ENCODE assay signal across 8 cellular contexts in the genomic region with DNA sequence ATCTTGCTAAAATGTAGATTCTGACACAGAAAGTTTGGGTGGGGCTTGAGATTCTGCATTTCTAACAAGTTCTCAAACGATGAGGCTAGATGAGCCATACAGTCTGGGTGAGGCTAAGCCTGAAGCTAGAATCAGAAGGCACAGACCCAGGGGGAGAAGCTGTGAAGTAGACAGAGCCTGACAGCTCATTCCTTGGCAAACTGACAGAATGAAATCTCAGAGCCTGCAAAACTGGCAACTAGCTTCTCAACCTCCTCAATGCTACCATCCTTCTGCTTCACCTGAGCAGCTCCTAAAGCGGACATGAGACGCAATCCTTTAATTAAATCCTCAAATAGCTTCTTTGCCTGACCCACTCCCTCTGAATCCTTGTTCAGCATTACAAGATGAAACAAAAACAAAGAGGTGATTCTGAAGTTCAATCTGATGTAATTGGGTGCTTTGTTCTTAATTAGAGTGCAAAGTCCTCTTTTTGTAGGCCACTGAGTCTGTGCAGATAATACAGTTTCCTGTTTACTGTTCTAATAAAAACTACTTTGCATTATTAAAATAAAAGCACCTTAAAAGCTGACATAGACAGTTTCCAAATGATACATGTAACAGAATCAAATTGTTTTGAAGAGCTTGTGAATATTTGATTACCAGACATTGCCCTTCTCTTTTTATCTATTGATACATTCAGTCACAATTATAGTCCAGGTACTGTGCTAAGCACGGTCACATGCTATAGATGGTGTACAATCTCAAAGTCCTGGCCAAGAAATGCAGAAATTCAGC.
DNase-seq lines count a peak whose midpoint lies in the region; ATAC-seq and TF ChIP-seq lines count a peak whose summit lies in the region.

No MANE protein-coding gene starts in this region.

- no peaks in the 10 kb centered on the region for H3K36me3 ChIP-seq in OCI-LY1 (ENCODE audit: insufficient read depth, low read length)

- no peak overlapping the region for H3K9ac ChIP-seq in OCI-LY1 (ENCODE audit: low read length)

- no peaks in the 10 kb centered on the region for H4K20me1 ChIP-seq in OCI-LY1 (ENCODE audit: insufficient read depth, low read length)

- intact Hi-C loops in Calu3 (cut with micrococcal nuclease; ENCODE audit: unreplicated experiment): no loop called here

- peaks cover 22% of the 10 kb centered on the region for H3K4me1 Mint-ChIP-seq in Calu3 (ENCODE audit: low read depth, unreplicated experiment)

- H3K4me2 ChIP-seq in OCI-LY1 (ENCODE audit: low read length): no peak overlapping the region

- no peak overlapping the region for H3K4me3 Mint-ChIP-seq in Calu3 (ENCODE audit: low read depth, unreplicated experiment)

- H3K9me3 ChIP-seq in OCI-LY1 (ENCODE audit: low read length): peaks cover 7% of the 10 kb centered on the region

- no TSS peak for BruUV-seq in Calu3 (replicated peaks; lab: Mats Ljungman, UMichigan)

- no peaks in the 10 kb centered on the region for H3K9me2 ChIP-seq in OCI-LY1 (ENCODE audit: low read depth, low read length)

- no peaks in the 10 kb centered on the region for H3K79me2 ChIP-seq in OCI-LY1 (ENCODE audit: insufficient read depth, low read length)

- ATAC-seq in HG02610 (IDR thresholded peaks at IDR 0.05; ENCODE audit: unreplicated experiment) (no peak), GM19452 (IDR thresholded peaks at IDR 0.05; ENCODE audit: unreplicated experiment) (no peak)

- no peak for TF ChIP-seq CTCF in Calu3 (IDR thresholded peaks at IDR 0.05; ENCODE audit: unreplicated experiment)
- TF ChIP-seq CTCF in OCI-LY1 (IDR thresholded peaks at IDR 0.05; ENCODE audit: low read length): no peak

- no peaks in the 10 kb centered on the region for H3K36me3 Mint-ChIP-seq in Calu3 (ENCODE audit: insufficient read depth, unreplicated experiment)

- no peaks in the 10 kb centered on the region for H3K27me3 ChIP-seq in OCI-LY1 (ENCODE audit: insufficient read depth, low read length)

- no peak overlapping the region for H2AFZ ChIP-seq in OCI-LY1 (ENCODE audit: low read length)

- H3K27me3 Mint-ChIP-seq in Calu3 (ENCODE audit: unreplicated experiment): no peaks in the 10 kb centered on the region

- H3K4me1 ChIP-seq in OCI-LY1 (ENCODE audit: insufficient read depth, low read length, severe bottlenecking): peaks cover 34% of the 10 kb centered on the region

- H3K9me3 Mint-ChIP-seq in Calu3 (ENCODE audit: low read depth, unreplicated experiment): peaks cover 2% of the 10 kb centered on the region

- DNase-seq in Calu3: peak; percentile 1
- peak; percentile 60 for DNase-seq in epithelial cell of prostate (ENCODE audit: low read depth, low spot score)
- DNase-seq in pons (ENCODE audit: low spot score): peak; percentile 66
- no peak for DNase-seq in NCI-H1436 treated with DMSO at 0.1 percent for 48 hours (lab: John Stamatoyannopoulos, UW)
- DNase-seq in activated gamma-delta T cell (lab: John Stamatoyannopoulos, UW): no peak

- H3F3A ChIP-seq in OCI-LY1 (ENCODE audit: insufficient read depth, low read length): no peaks in the 10 kb centered on the region

- H3K27ac ChIP-seq in OCI-LY1 (ENCODE audit: low read depth, low read length, poor library complexity, severe bottlenecking): peak overlapping the region; percentile 13
- no peak overlapping the region for H3K27ac ChIP-seq in epithelial cell of prostate

- CTCF ChIA-PET in Calu3 (lab: Charles Lee): interaction anchor here (0.6 to 1.2 kb wide), 2 partner anchors 35 to 36 kb away, joined by 3 to 4 read pairs; no protein-coding TSS in a partner anchor

- no peak overlapping the region for H3K4me3 ChIP-seq in OCI-LY1 (ENCODE audit: low read depth, low read length, poor library complexity, severe bottlenecking)

- H3K27ac Mint-ChIP-seq in Calu3 (ENCODE audit: unreplicated experiment): no peak overlapping the region

Comparison
In these comparisons a context has a peak if more than half of its experiments do, and no peak if none do; other contexts are left out.
1. DNase-seq: peak in Calu3 (single experiment), epithelial cell of prostate (single experiment) and pons (single experiment); none in NCI-H1436 treated with DMSO at 0.1 percent for 48 hours (single experiment) and activated gamma-delta T cell (single experiment).